In the genomic region with DNA sequence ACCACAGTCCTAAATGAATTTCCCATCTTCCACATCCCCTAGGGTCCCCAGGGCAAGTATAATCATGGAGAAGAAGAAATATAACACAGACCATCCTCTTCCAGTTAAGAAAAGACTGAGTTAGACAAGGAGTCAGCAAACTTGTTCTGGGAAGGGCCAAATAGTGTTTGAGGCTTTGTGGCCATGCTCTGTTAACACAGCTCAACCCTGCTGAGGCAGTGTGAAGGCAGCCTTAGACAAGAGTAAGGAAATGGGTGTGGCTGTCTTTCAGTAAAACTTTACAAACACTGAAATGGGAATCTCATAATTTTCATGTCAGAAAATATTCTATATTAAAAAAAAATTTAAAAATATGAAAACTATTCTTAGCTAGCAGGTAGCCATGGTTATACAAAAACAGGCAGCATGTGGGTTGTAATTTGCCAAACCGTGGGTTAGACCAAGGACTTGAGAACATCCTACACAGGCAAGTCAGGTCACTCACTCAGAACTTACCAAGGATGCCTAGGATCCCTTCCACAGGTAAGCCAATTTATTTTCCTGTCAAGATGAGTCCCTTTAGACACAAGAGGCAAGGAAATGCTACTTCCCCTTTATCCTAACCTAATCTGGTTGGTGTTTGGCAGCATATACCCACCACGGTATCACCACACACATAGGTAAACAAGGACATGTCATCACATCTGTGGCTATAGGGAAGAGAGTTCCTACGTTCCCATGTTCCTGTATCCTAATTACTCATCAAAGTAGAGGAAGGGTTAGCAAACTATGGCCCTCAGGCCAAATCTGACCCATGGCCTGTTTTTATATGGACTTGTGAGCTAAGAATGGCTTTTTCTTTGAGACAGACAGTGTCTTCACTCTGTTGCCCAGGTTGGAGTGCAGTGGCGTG, we compare ENCODE assay signal across 13 cellular contexts. TPM values are rescaled to one million over a fixed set of nuclear protein-coding genes. Genes with fewer than 3 reads are reported as not detected.
DNase-seq lines count a peak whose midpoint lies in the region; ATAC-seq, FAIRE-seq and TF ChIP-seq lines count a peak whose summit lies in the region.
"Had no signal": no experiment of that assay in that cellular context is flagged by ENCODE, and none has a peak within 500 bp of the region (broad histone marks: within the 10 kb centered on the region; RNA-seq: fewer than 3 reads in every experiment).

No MANE protein-coding gene starts in this region.

- intact Hi-C loops in activated CD4-positive, alpha-beta T cell treated with anti-CD3 and anti-CD28 coated beads for 36 hours (cut with DNase I, micrococcal nuclease) = no loop called here
- intact Hi-C loops in PC-3 (cut with micrococcal nuclease) = no loop called here

- H3K9me3 Mint-ChIP-seq in activated CD4-positive, alpha-beta T cell treated with anti-CD3 and anti-CD28 coated beads for 36 hours (ENCODE audit: low read depth) = no peaks in the 10 kb centered on the region

- no peaks in the 10 kb centered on the region for H3K27me3 ChIP-seq in PC-3 (ENCODE audit: low read length)
- H3K27me3 ChIP-seq in bronchial epithelial cell (ENCODE audit: control insufficient read depth, insufficient read depth, low read length) = no peaks in the 10 kb centered on the region
- H3K27me3 ChIP-seq in smooth muscle cell (ENCODE audit: low read depth) = no peaks in the 10 kb centered on the region
- no peaks in the 10 kb centered on the region for H3K27me3 ChIP-seq in Karpas-422 (ENCODE audit: low read length)
- H3K27me3 ChIP-seq: thyroid gland had no signal

- no peaks in the 10 kb centered on the region for H3K9me2 ChIP-seq in PC-3 (replicated peaks; ENCODE audit: low read length)
- H3K9me2 ChIP-seq in Karpas-422 (replicated peaks; ENCODE audit: insufficient read depth, low read length) = no peaks in the 10 kb centered on the region

- BruUV-seq in PC-3 (replicated peaks; lab: Mats Ljungman, UMichigan) = no TSS peak

- H3K27me3 Mint-ChIP-seq in activated CD4-positive, alpha-beta T cell treated with anti-CD3 and anti-CD28 coated beads for 36 hours = no peaks in the 10 kb centered on the region

- H2AFZ ChIP-seq in PC-3 (ENCODE audit: low read length) (no peak overlapping the region), smooth muscle cell (ENCODE audit: low read depth) (no peak overlapping the region), Karpas-422 (ENCODE audit: low read length) (no peak overlapping the region)

- no peaks in the 10 kb centered on the region for H3F3A ChIP-seq in PC-3 (ENCODE audit: low read length, unreplicated experiment)
- peaks cover 16% of the 10 kb centered on the region for H3F3A ChIP-seq in smooth muscle cell (ENCODE audit: low read depth)

- peaks cover 36% of the 10 kb centered on the region for H3K36me3 Mint-ChIP-seq in activated CD4-positive, alpha-beta T cell treated with anti-CD3 and anti-CD28 coated beads for 36 hours (ENCODE audit: low read depth)

- H3K9ac ChIP-seq in PC-3 (ENCODE audit: low read length) = peak overlapping the region; percentile 8; the same call in 1 of the 2 replicates
- H3K9ac ChIP-seq in smooth muscle cell (ENCODE audit: low read depth) = no peak overlapping the region
- no peak overlapping the region for H3K9ac ChIP-seq in Karpas-422 (ENCODE audit: low read length)

- H3K4me1 ChIP-seq in PC-3 (ENCODE audit: insufficient read depth, low read length) (peaks cover 28% of the 10 kb centered on the region), smooth muscle cell (ENCODE audit: low read depth) (no peaks in the 10 kb centered on the region), Karpas-422 (ENCODE audit: low read length) (no peaks in the 10 kb centered on the region)

- H3K4me2 ChIP-seq in PC-3 (ENCODE audit: low read length) = peak overlapping the region; percentile 48
- no peak overlapping the region for H3K4me2 ChIP-seq in smooth muscle cell
- no peak overlapping the region for H3K4me2 ChIP-seq in Karpas-422 (ENCODE audit: low read depth, low read length, poor library complexity, severe bottlenecking)

- H3K4me1 Mint-ChIP-seq in activated CD4-positive, alpha-beta T cell treated with anti-CD3 and anti-CD28 coated beads for 36 hours = peaks cover 23% of the 10 kb centered on the region

- POLR2A ChIA-PET in activated CD4-positive, alpha-beta T cell treated with anti-CD3 and anti-CD28 coated beads for 36 hours (lab: Charles Lee) = no interaction called here
- POLR2A ChIA-PET in PC-3 (lab: Charles Lee; ENCODE audit: unreplicated experiment) = interaction anchor here (1.1 kb wide), 1 partner anchor 16 kb away, joined by 3 read pairs; no protein-coding TSS in a partner anchor

- TF ChIP-seq CTCF in PC-3 (conservative IDR thresholded peaks at IDR 0.05; ENCODE audit: low read depth, low read length) (no peak), bronchial epithelial cell (IDR thresholded peaks at IDR 0.05; ENCODE audit: insufficient read depth, low read length, severe bottlenecking) (no peak), smooth muscle cell (IDR thresholded peaks at IDR 0.05; ENCODE audit: borderline replicate concordance, insufficient read depth, poor library complexity, severe bottlenecking) (no peak)

- no peak for ATAC-seq in activated CD4-positive, alpha-beta T cell treated with anti-CD3 and anti-CD28 coated beads for 36 hours
- ATAC-seq in PC-3 = peak; percentile 81

- CTCF ChIA-PET in activated CD4-positive, alpha-beta T cell treated with anti-CD3 and anti-CD28 coated beads for 36 hours (lab: Charles Lee) = interaction anchor here (0.6 to 0.9 kb wide), 2 partner anchors 208 to 488 kb away, joined by 3 read pairs; no protein-coding TSS in a partner anchor
- CTCF ChIA-PET in PC-3 (lab: Charles Lee) = no interaction called here

- H3K36me3 ChIP-seq in PC-3 (ENCODE audit: low read depth, low read length) (peaks cover 18% of the 10 kb centered on the region; the same call in 1 of the 2 replicates), bronchial epithelial cell (ENCODE audit: control insufficient read depth, insufficient read depth, low read length) (no peaks in the 10 kb centered on the region), smooth muscle cell (ENCODE audit: low read depth) (peaks cover 13% of the 10 kb centered on the region), Karpas-422 (ENCODE audit: insufficient read depth, low read length) (peaks cover 47% of the 10 kb centered on the region; the same call in 1 of the 2 replicates)

- H3K4me3 Mint-ChIP-seq in activated CD4-positive, alpha-beta T cell treated with anti-CD3 and anti-CD28 coated beads for 36 hours = no peak overlapping the region

- no peak for FAIRE-seq in bronchial epithelial cell (lab: Jason Lieb, UNC)
- FAIRE-seq: A204.1, TTC549 had no signal

- H3K79me2 ChIP-seq in PC-3 (ENCODE audit: low read length) (no peaks in the 10 kb centered on the region), smooth muscle cell (ENCODE audit: low read depth) (no peaks in the 10 kb centered on the region), Karpas-422 (ENCODE audit: low read length) (no peaks in the 10 kb centered on the region)

- H3K27ac ChIP-seq in PC-3 (ENCODE audit: low read length) (peak overlapping the region; percentile 77), smooth muscle cell (ENCODE audit: low read depth) (peak overlapping the region; percentile 1), Karpas-422 (ENCODE audit: low read length) (no peak overlapping the region)
- H3K27ac ChIP-seq: thyroid gland had no signal

- H3K4me3 ChIP-seq in PC-3 (ENCODE audit: low read length) (no peak overlapping the region), bronchial epithelial cell (ENCODE audit: low read depth, low read length) (no peak overlapping the region), smooth muscle cell (no peak overlapping the region), Karpas-422 (ENCODE audit: low read length) (no peak overlapping the region)
- H3K4me3 ChIP-seq: thyroid gland had no signal

- DNase-seq in activated CD4-positive, alpha-beta T cell treated with anti-CD3 and anti-CD28 coated beads for 36 hours = no peak
- DNase-seq in activated CD4-positive, alpha-beta T cell treated with anti-CD3 and anti-CD28 coated beads, Interleukin-2, amount 50 U/mL, for 48 hours = no peak
- DNase-seq in PC-3 = peak; percentile 92
- DNase-seq in bronchial epithelial cell (ENCODE audit: low read depth) = peak; percentile 72
- DNase-seq in smooth muscle cell (lab: John Stamatoyannopoulos, UW; ENCODE audit: unreplicated experiment) = no peak
- DNase-seq in Karpas-422 = no peak
- no peak for DNase-seq in midbrain (lab: John Stamatoyannopoulos, UW)
- no peak for DNase-seq in HuH-7.5 (ENCODE audit: low spot score)
- DNase-seq: NCI-H1092, NCI-H446 treated with DMSO at 0.1 percent for 48 hours had no signal

- 91% methylated on average over 4 of the region's 4 CpGs for WGBS in smooth muscle cell (ENCODE audit: low lambda C conversion rate)

- no peaks in the 10 kb centered on the region for H3K9me3 ChIP-seq in PC-3 (ENCODE audit: low read length)
- no peaks in the 10 kb centered on the region for H3K9me3 ChIP-seq in smooth muscle cell (replicated peaks; ENCODE audit: low read depth)
- H3K9me3 ChIP-seq in Karpas-422 (ENCODE audit: low read length) = no peaks in the 10 kb centered on the region
- H3K9me3 ChIP-seq: thyroid gland had no signal

- H4K20me1 ChIP-seq in PC-3 (ENCODE audit: low read length) (no peaks in the 10 kb centered on the region), smooth muscle cell (ENCODE audit: low read depth) (no peaks in the 10 kb centered on the region), Karpas-422 (ENCODE audit: insufficient read depth, low read depth, low read length) (no peaks in the 10 kb centered on the region)

- peak overlapping the region; percentile 25 for H3K27ac Mint-ChIP-seq in activated CD4-positive, alpha-beta T cell treated with anti-CD3 and anti-CD28 coated beads for 36 hours

RNA-seq across cellular contexts. Expression of gene C2orf74, which starts 31.9 kb away (rescaled TPM):
- total RNA-seq in activated CD4-positive, alpha-beta T cell treated with anti-CD3 and anti-CD28 coated beads for 36 hours = 10 to 100 TPM; 10.0 to 14.2 TPM
- 12.2 and 16.8 TPM in 2 replicates for total RNA-seq in PC-3 (2014; rRNA removed)
- total RNA-seq in bronchial epithelial cell = 10.0 and 13.1 TPM in 2 replicates
- total RNA-seq in smooth muscle cell = 4.2 and 5.8 TPM in 2 replicates
- polyA plus RNA-seq in smooth muscle cell = 7.9 and 8.8 TPM in 2 replicates
- 7.6 and 21.4 TPM in 2 replicates for total RNA-seq in Karpas-422 (2014; rRNA removed; shearing (Covaris generic); ENCODE audit: low replicate concordance)

Comparison
In these comparisons a context has a peak if more than half of its experiments do, and no peak if none do; other contexts are left out.
1. DNase-seq: peak in PC-3 (single experiment) and bronchial epithelial cell (single experiment); none in activated CD4-positive, alpha-beta T cell treated with anti-CD3 and anti-CD28 coated beads for 36 hours (single experiment), activated CD4-positive, alpha-beta T cell treated with anti-CD3 and anti-CD28 coated beads, Interleukin-2, amount 50 U/mL, for 48 hours (0 of 2), smooth muscle cell (single experiment), Karpas-422 (single experiment), midbrain (single experiment) and HuH-7.5 (single experiment).